ENCODE assay signal across 2 cellular contexts in the genomic region with DNA sequence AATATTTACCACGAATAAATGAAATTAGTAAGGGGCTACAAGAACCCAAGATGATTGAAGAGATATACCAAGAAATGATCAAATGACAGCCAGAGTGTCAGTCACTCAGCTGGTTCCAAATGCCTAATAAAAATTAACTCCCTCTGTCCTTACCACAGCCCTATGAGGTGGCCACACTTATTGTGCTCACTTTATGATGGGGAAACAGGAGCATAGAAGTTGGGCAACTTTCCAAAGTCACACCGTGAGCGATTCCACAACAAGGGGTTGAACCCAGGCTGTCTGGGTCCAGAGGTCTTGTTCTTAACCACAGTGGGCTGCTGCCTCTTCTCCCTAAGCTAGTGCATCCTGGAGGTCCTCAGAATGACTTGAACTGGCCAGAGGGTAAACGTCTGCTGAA. TPM values are rescaled to one million over a fixed set of nuclear protein-coding genes. Genes with fewer than 3 reads are reported as not detected.
"Had no signal": no experiment of that assay in that cellular context is flagged by ENCODE, and none has a peak within 500 bp of the region (broad histone marks: within the 10 kb centered on the region; RNA-seq: fewer than 3 reads in every experiment).

No MANE protein-coding gene starts in this region.

RNA-seq across cellular contexts. Expression of a gene that starts 31.6 kb away (rescaled TPM):
- total RNA-seq: G401, GM12878 had no signal
- polyA plus RNA-seq: GM12878 had no signal

RNA-seq across cellular contexts. Expression of a gene that starts 59.1 kb away (rescaled TPM):
- total RNA-seq: G401 had no signal
- polyA plus RNA-seq: GM12878 had no signal
